Comparison of ENCODE assay signal across 20 cellular contexts in genomic region chr2:216752855-216753505, GRCh38. TPM values are rescaled to one million over a fixed set of nuclear protein-coding genes. Genes with fewer than 3 reads are reported as not detected.
DNase-seq lines count a peak whose midpoint lies in the region; ATAC-seq and TF ChIP-seq lines count a peak whose summit lies in the region.
"Had no signal": no experiment of that assay in that cellular context is flagged by ENCODE, and none has a peak within 500 bp of the region (broad histone marks: within the 10 kb centered on the region; RNA-seq: fewer than 3 reads in every experiment).

No MANE protein-coding gene starts in this region.

- H3K4me1 ChIP-seq in IMR-90 (ENCODE audit: control insufficient read depth, insufficient read depth, low read length): peaks cover 2% of the 10 kb centered on the region; the same call in 1 of the 2 replicates
- H3K4me1 ChIP-seq: A549, Caco-2, SJSA1 had no signal

- H3K14ac ChIP-seq in IMR-90 (replicated peaks; ENCODE audit: low read depth, low read length): no peak overlapping the region

- no CpG with 5 or more reads among the region's 2 CpGs for WGBS in IMR-90 (ENCODE audit: extremely low coverage in 2 of 2, insufficient read length in 1 of 2), 2 experiments

- TF ChIP-seq CTCF in IMR-90 (conservative IDR thresholded peaks at IDR 0.05; ENCODE audit: low read depth, low read length) (no peak), fibroblast of mammary gland (conservative IDR thresholded peaks at IDR 0.05; ENCODE audit: control insufficient read depth, insufficient read depth, low read depth, low read length) (no peak)

- no peak for TF ChIP-seq POLR2A in IMR-90 (IDR thresholded peaks at IDR 0.05; ENCODE audit: low read depth, low read length)

- no peak overlapping the region for H3K4me3 ChIP-seq in IMR-90 (ENCODE audit: insufficient read depth, low read depth, low read length)
- H3K4me3 ChIP-seq in fibroblast of mammary gland (ENCODE audit: control insufficient read depth, low read depth, low read length): no peak overlapping the region
- H3K4me3 ChIP-seq: A549, SJSA1 had no signal

- dilution Hi-C loops in IMR-90 (cut with HindIII; ENCODE audit: low sequenced_read_pairs, unreplicated experiment): no loop called here

- no peaks in the 10 kb centered on the region for H3K36me3 ChIP-seq in IMR-90 (ENCODE audit: control insufficient read depth, insufficient read depth, low read length)
- H3K36me3 ChIP-seq: SJSA1 had no signal

- in situ Hi-C loops in IMR-90 (cut with MboI; ENCODE audit: low sequenced_read_pairs): no loop called here

- no peak overlapping the region for H2AFZ ChIP-seq in IMR-90 (replicated peaks; ENCODE audit: low read length, poor library complexity)

- BruUV-seq in IMR-90 (replicated peaks; lab: Mats Ljungman, UMichigan): no TSS peak

- peak; percentile 29 for DNase-seq in AG08395 (ENCODE audit: low spot score)
- peak; percentile 11 for DNase-seq in IMR-90
- peak; percentile 14 for DNase-seq in fibroblast of mammary gland (ENCODE audit: low read depth)
- DNase-seq in islet precursor cell: peak; percentile 34
- DNase-seq in NCI-H774 (lab: John Stamatoyannopoulos, UW): no peak
- DNase-seq in activated T-cell treated with anti-CD3 and anti-CD28 coated beads, Interleukin-2, amount 50 U/mL, for 1 hour: no peak
- DNase-seq: Caco-2; CD4-positive, CD25-positive, alpha-beta regulatory T cell; DMS153; H9; NCI-H1417; NCI-H1930; NCI-H446 treated with DMSO at 0.1 percent for 48 hours; PC-3 had no signal

- H2AK9ac ChIP-seq in IMR-90 (replicated peaks; ENCODE audit: low read depth, low read length, poor library complexity): peak overlapping the region; percentile 23

- H4K91ac ChIP-seq in IMR-90 (ENCODE audit: insufficient read depth, low read depth, low read length): no peak overlapping the region

- H3K4ac ChIP-seq in IMR-90 (ENCODE audit: low read depth, low read length): no peak overlapping the region

- no peaks in the 10 kb centered on the region for H3K79me1 ChIP-seq in IMR-90 (ENCODE audit: low read depth in 1 of 2, low read length in 2 of 2)

- no peaks in the 10 kb centered on the region for H3K9me1 ChIP-seq in IMR-90 (ENCODE audit: insufficient read depth, low read length)

- intact Hi-C loops in IMR-90 (cut with micrococcal nuclease): no loop called here

- H3K4me2 ChIP-seq in IMR-90 (ENCODE audit: low read depth, low read length): no peak overlapping the region
- H3K4me2 ChIP-seq: A549 had no signal

- no peak overlapping the region for H4K5ac ChIP-seq in IMR-90 (ENCODE audit: low read depth, low read length)

- POLR2A ChIA-PET in IMR-90 (lab: Charles Lee; ENCODE audit: unreplicated experiment): interaction anchor here (0.5 kb wide), 1 partner anchor 118 kb away, joined by 4 read pairs; no protein-coding TSS in a partner anchor

- H2BK20ac ChIP-seq in IMR-90 (ENCODE audit: low read depth, low read length): no peak overlapping the region

- no peak overlapping the region for H3K27ac ChIP-seq in IMR-90 (ENCODE audit: insufficient read depth, low read length)
- H3K27ac ChIP-seq: A549, HL-60, RWPE1, SJSA1 had no signal

- H3K9me3 ChIP-seq in IMR-90 (ENCODE audit: control insufficient read depth, insufficient read depth, low read length): no peaks in the 10 kb centered on the region; the same call in 1 of the 2 replicates
- H3K9me3 ChIP-seq: A549, SJSA1 had no signal

- CTCF ChIA-PET in IMR-90 (lab: Yijun Ruan, JAX): interaction anchor here (1.0 kb wide), 1 partner anchor 48 kb away, joined by 3 read pairs; no protein-coding TSS in a partner anchor

- no peak overlapping the region for H2BK120ac ChIP-seq in IMR-90 (ENCODE audit: low read depth, low read length)

- H2BK15ac ChIP-seq in IMR-90 (ENCODE audit: low read depth, low read length): no peak overlapping the region

- H3K18ac ChIP-seq in IMR-90 (ENCODE audit: low read depth, low read length): no peak overlapping the region; the same call in 1 of the 2 replicates

- no peak overlapping the region for H3K56ac ChIP-seq in IMR-90 (ENCODE audit: extremely low read depth, insufficient read depth, low read length)

- H4K20me1 ChIP-seq in IMR-90 (ENCODE audit: insufficient read depth, low read length): no peaks in the 10 kb centered on the region

- TF ChIP-seq RAD21 in IMR-90 (IDR thresholded peaks at IDR 0.05; ENCODE audit: low read length): no peak

- H3K27me3 ChIP-seq in IMR-90 (ENCODE audit: control insufficient read depth, insufficient read depth, low read length): peaks cover 22% of the 10 kb centered on the region

- H2AK5ac ChIP-seq in IMR-90 (ENCODE audit: low read depth, low read length): no peak overlapping the region

- ATAC-seq in IMR-90 (ENCODE audit: low read depth) (peak; percentile 75), GM19397 (IDR thresholded peaks at IDR 0.05; ENCODE audit: unreplicated experiment) (no peak), HG02678 (IDR thresholded peaks at IDR 0.05; ENCODE audit: unreplicated experiment) (no peak)
- ATAC-seq: A549, PC-3 had no signal

- H3K23ac ChIP-seq in IMR-90 (ENCODE audit: low read depth, low read length): no peak overlapping the region

- no peak overlapping the region for H2BK5ac ChIP-seq in IMR-90 (ENCODE audit: low read depth, low read length, poor library complexity, severe bottlenecking)

- no peak overlapping the region; a peak in 1 of 4 replicates for H4K8ac ChIP-seq in IMR-90 (ENCODE audit: low read depth in 2 of 2, low read length in 2 of 2)

- H3K9ac ChIP-seq in IMR-90 (ENCODE audit: low read depth, low read length): no peak overlapping the region

TF ChIP-seq in IMR-90, 13 proteins besides CTCF, POLR2A, EP300 and RAD21:
- no peak for TF ChIP-seq MAFK (IDR thresholded peaks at IDR 0.05; ENCODE audit: low read depth, low read length)
- no peak for TF ChIP-seq CHD1 (IDR thresholded peaks at IDR 0.05; ENCODE audit: low read depth, low read length)
- TF ChIP-seq FOS (IDR thresholded peaks at IDR 0.05; ENCODE audit: low read depth, low read length): no peak
- TF ChIP-seq CEBPB (IDR thresholded peaks at IDR 0.05; ENCODE audit: low read depth, low read length): no peak
- TF ChIP-seq USF2 (IDR thresholded peaks at IDR 0.05; ENCODE audit: low read depth, low read length): no peak
- no peak for TF ChIP-seq BHLHE40 (IDR thresholded peaks at IDR 0.05; ENCODE audit: low read depth, low read length)
- TF ChIP-seq RFX5 (IDR thresholded peaks at IDR 0.05; ENCODE audit: low read depth, low read length): no peak
- TF ChIP-seq MXI1 (IDR thresholded peaks at IDR 0.05; ENCODE audit: borderline replicate concordance, low read depth, low read length): no peak
- no peak for TF ChIP-seq SMC3 (IDR thresholded peaks at IDR 0.05; ENCODE audit: low read depth, low read length)

RNA-seq across cellular contexts. Expression of gene IGFBP5, which starts 57.6 kb away (rescaled TPM):
- 392 and 433 TPM in 2 replicates for total RNA-seq in IMR-90 (2012; rRNA removed)
- 1,339 and 1,767 TPM in 2 replicates for polyA plus RNA-seq in IMR-90 (2012; rRNA removed)
- polyA plus RNA-seq in IMR-90 (2012; cell fraction: cytosol; rRNA removed): 847 and 1,056 TPM in 2 replicates
- 732 and 841 TPM in 2 replicates for polyA plus RNA-seq in IMR-90 (2012; cell fraction: nucleus; rRNA removed; ENCODE audit: low replicate concordance)
- polyA plus RNA-seq: CD4-positive, CD25-positive, alpha-beta regulatory T cell had no signal

Comparison
In these comparisons a context has a peak if more than half of its experiments do, and no peak if none do; other contexts are left out.
1. DNase-seq: peak in AG08395 (single experiment), IMR-90 (single experiment), fibroblast of mammary gland (single experiment) and islet precursor cell (single experiment); none in NCI-H774 (single experiment) and activated T-cell treated with anti-CD3 and anti-CD28 coated beads, Interleukin-2, amount 50 U/mL, for 1 hour (single experiment).